Comparison of ENCODE assay signal across 23 cellular contexts in the genomic region with DNA sequence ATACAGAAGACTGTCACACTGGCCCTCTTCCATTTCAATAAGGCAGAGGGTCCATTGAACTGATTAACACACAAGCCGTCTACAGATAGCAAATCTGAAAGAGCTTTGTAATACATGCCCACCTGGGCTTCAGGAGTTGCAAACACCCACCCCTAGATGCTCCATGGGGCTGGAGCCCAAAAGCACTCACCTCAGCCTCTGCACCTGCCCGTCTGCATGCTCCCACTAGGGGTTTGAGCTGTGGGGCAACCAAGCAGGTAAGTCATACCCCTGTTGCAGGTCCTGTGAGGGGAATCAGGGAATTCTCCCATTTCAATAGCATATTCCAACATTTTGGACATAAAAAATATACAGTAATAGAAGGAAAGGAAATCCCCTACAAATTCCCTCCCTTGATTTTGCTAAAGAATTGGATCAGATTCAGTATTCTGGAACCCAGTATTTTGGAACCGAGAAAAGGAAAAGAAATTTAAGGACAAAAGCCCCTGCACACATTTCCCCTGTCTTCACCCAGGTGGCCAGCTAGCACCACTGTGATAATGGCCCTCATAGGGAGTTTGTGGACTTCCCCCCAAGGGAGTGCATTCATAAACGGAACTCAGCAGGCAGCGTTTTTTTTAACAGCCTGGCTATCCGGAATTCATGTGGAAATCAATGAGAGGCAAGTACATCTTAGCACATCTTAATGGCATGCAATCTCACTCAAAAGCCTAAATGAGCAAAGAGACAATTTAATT.
DNase-seq lines count a peak whose midpoint lies in the region; ATAC-seq and TF ChIP-seq lines count a peak whose summit lies in the region.
"Had no signal": no experiment of that assay in that cellular context is flagged by ENCODE, and none has a peak within 500 bp of the region (broad histone marks: within the 10 kb centered on the region; RNA-seq: fewer than 3 reads in every experiment).

No MANE protein-coding gene starts in this region.

- no peaks in the 10 kb centered on the region for H3K79me1 ChIP-seq in neuronal stem cell (ENCODE audit: low read depth, low read length)

- H3K27me3 Mint-ChIP-seq in endodermal cell (ENCODE audit: insufficient read depth) = no peaks in the 10 kb centered on the region
- H3K27me3 Mint-ChIP-seq: activated naive CD8-positive, alpha-beta T cell treated with anti-CD3 and anti-CD28 coated beads, Interleukin-2, amount 50 U/mL, for 24 hours; CD4-positive, alpha-beta memory T cell; natural killer cell treated with Interleukin-12 subunit alpha and Interleukin-12 subunit beta and Interleukin-15 and Interleukin-18, amount 100 ng/mL, for 72 hours had no signal

- peaks cover 0 to 11% (median 8%) of the 10 kb centered on the region in 10 experiments; a peak in 13 of 20 replicates for H3K4me1 ChIP-seq in BLaER1 treated with 17β-estradiol and CSF1 and Interleukin-3, amounts not matched to agents 10 nM and 100 nM
- peaks cover 3% of the 10 kb centered on the region for H3K4me1 ChIP-seq in endodermal cell (ENCODE audit: control insufficient read depth, insufficient read depth, low read length)
- peaks cover 0 to 7% of the 10 kb centered on the region in 2 donors for H3K4me1 ChIP-seq in neuronal stem cell (ENCODE audit: control insufficient read depth in 2 of 2, insufficient read depth in 1 of 2, low read depth in 1 of 2, low read length in 2 of 2)
- H3K4me1 ChIP-seq: heart left ventricle, left lung had no signal

- H2BK120ac ChIP-seq in neuronal stem cell (ENCODE audit: low read depth, low read length) = no peak overlapping the region

- no peak overlapping the region for H4K91ac ChIP-seq in neuronal stem cell (ENCODE audit: low read depth, low read length, poor library complexity)

- peaks cover 0 to 11% (median 0%) of the 10 kb centered on the region in 11 experiments; a peak in 8 of 22 replicates for H3K9me3 ChIP-seq in BLaER1 treated with 17β-estradiol and CSF1 and Interleukin-3, amounts not matched to agents 10 nM and 100 nM (replicated peaks in 1 of 11)
- H3K9me3 ChIP-seq in endodermal cell (ENCODE audit: control insufficient read depth, low read length) = peaks cover 10% of the 10 kb centered on the region
- no peaks in the 10 kb centered on the region for H3K9me3 ChIP-seq in neuronal stem cell (replicated peaks in 1 of 2; ENCODE audit: control insufficient read depth in 2 of 2, insufficient read depth in 1 of 2, low read depth in 1 of 2, low read length in 2 of 2)
- H3K9me3 ChIP-seq: heart left ventricle had no signal

- H3K4ac ChIP-seq in neuronal stem cell (ENCODE audit: low read length) = no peak overlapping the region

- no peak overlapping the region for H3K14ac ChIP-seq in neuronal stem cell (ENCODE audit: low read length)

- H3K9ac ChIP-seq in BLaER1 treated with 17β-estradiol and CSF1 and Interleukin-3, amounts not matched to agents 10 nM and 100 nM = no peak overlapping the region
- no peak overlapping the region for H3K9ac ChIP-seq in endodermal cell (ENCODE audit: extremely low read depth, low read length, poor library complexity, severe bottlenecking)
- H3K9ac ChIP-seq in neuronal stem cell (ENCODE audit: low read depth, low read length, poor library complexity) = no peak overlapping the region

- DNase-seq in NCI-H2081 treated with DMSO at 0.1 percent for 48 hours (lab: John Stamatoyannopoulos, UW) (peak; percentile 7), endodermal cell (no peak), neuronal stem cell (ENCODE audit: low spot score) (no peak), DMS53 treated with DMSO at 0.1 percent for 48 hours (lab: John Stamatoyannopoulos, UW; ENCODE audit: unreplicated experiment) (no peak), NCI-H510A treated with DMSO at 0.1 percent for 48 hours (lab: John Stamatoyannopoulos, UW) (no peak), NAMALWA (ENCODE audit: low spot score) (no peak)
- DNase-seq: activated CD4-positive, alpha-beta T cell treated with anti-CD3 and anti-CD28 coated beads for 1 hour; activated CD8-positive, alpha-beta T cell treated with anti-CD3 and anti-CD28 coated beads, Interleukin-2, amount 10 ng/mL, durations not matched to agents 7 days and 5 days; activated gamma-delta T cell; activated naive CD8-positive, alpha-beta T cell treated with anti-CD3 and anti-CD28 coated beads, Interleukin-2, amount 50 U/mL, for 24 hours; CD4-positive, alpha-beta memory T cell; GDM1; heart left ventricle; Karpas-422; left lung; NCI-H1092 treated with DMSO at 0.1 percent for 48 hours; NCI-H2107 had no signal

- H3K27ac Mint-ChIP-seq in endodermal cell = no peak overlapping the region
- H3K27ac Mint-ChIP-seq: activated CD8-positive, alpha-beta T cell treated with anti-CD3 and anti-CD28 coated beads, Interleukin-2, amount 10 ng/mL, durations not matched to agents 7 days and 5 days; activated naive CD8-positive, alpha-beta T cell treated with anti-CD3 and anti-CD28 coated beads, Interleukin-2, amount 50 U/mL, for 24 hours; CD4-positive, alpha-beta memory T cell; HFFc6; natural killer cell treated with Interleukin-12 subunit alpha and Interleukin-12 subunit beta and Interleukin-15 and Interleukin-18, amount 100 ng/mL, for 72 hours had no signal

- no peaks in the 10 kb centered on the region for H3K36me3 ChIP-seq in BLaER1 treated with 17β-estradiol and CSF1 and Interleukin-3, amounts not matched to agents 10 nM and 100 nM
- no peaks in the 10 kb centered on the region for H3K36me3 ChIP-seq in endodermal cell (ENCODE audit: control insufficient read depth, insufficient read depth, low read length)
- H3K36me3 ChIP-seq in neuronal stem cell (replicated peaks in 1 of 2; ENCODE audit: control insufficient read depth in 2 of 2, insufficient read depth in 2 of 2, low read length in 2 of 2) = no peaks in the 10 kb centered on the region
- H3K36me3 ChIP-seq: cardiac muscle cell, heart left ventricle, left lung had no signal

- H3K18ac ChIP-seq in neuronal stem cell (ENCODE audit: low read length) = no peak overlapping the region

- peaks cover 3% of the 10 kb centered on the region for H3K9me3 Mint-ChIP-seq in endodermal cell
- H3K9me3 Mint-ChIP-seq: HFFc6; natural killer cell treated with Interleukin-12 subunit alpha and Interleukin-12 subunit beta and Interleukin-15 and Interleukin-18, amount 100 ng/mL, for 72 hours had no signal

- WGBS in endodermal cell (ENCODE audit: insufficient coverage in 1 of 2, insufficient read length in 1 of 2), 2 experiments = 53 to 54% methylated on average over 4 to 6 of the region's 6 CpGs
- no CpG with 5 or more reads among the region's 6 CpGs for WGBS in neuronal stem cell (ENCODE audit: extremely low coverage in 2 of 2, insufficient read length in 2 of 2, insufficient replicate concordance in 1 of 2), 2 donors

- no peak for ATAC-seq in HG03571 (IDR thresholded peaks at IDR 0.05; ENCODE audit: unreplicated experiment)
- ATAC-seq: activated CD8-positive, alpha-beta T cell treated with anti-CD3 and anti-CD28 coated beads, Interleukin-2, amount 10 ng/mL, durations not matched to agents 7 days and 5 days; activated naive CD8-positive, alpha-beta T cell treated with anti-CD3 and anti-CD28 coated beads, Interleukin-2, amount 50 U/mL, for 24 hours; natural killer cell treated with Interleukin-12 subunit alpha and Interleukin-12 subunit beta and Interleukin-15 and Interleukin-18, amount 100 ng/mL, for 72 hours; Right ventricle myocardium inferior had no signal

- no peak overlapping the region for H3K27ac ChIP-seq in BLaER1 treated with 17β-estradiol and CSF1 and Interleukin-3, amounts not matched to agents 10 nM and 100 nM
- H3K27ac ChIP-seq in endodermal cell (ENCODE audit: low read depth, low read length) = no peak overlapping the region
- no peak overlapping the region for H3K27ac ChIP-seq in neuronal stem cell (replicated peaks; ENCODE audit: low read length)
- H3K27ac ChIP-seq: cardiac muscle cell, heart left ventricle, left lung had no signal

- H2BK12ac ChIP-seq in neuronal stem cell (ENCODE audit: low read length) = no peak overlapping the region

- no peaks in the 10 kb centered on the region for H3K36me3 Mint-ChIP-seq in endodermal cell (ENCODE audit: low read depth)
- H3K36me3 Mint-ChIP-seq: CD4-positive, alpha-beta memory T cell; natural killer cell treated with Interleukin-12 subunit alpha and Interleukin-12 subunit beta and Interleukin-15 and Interleukin-18, amount 100 ng/mL, for 72 hours had no signal

- H2AK5ac ChIP-seq in neuronal stem cell (ENCODE audit: low read depth, low read length) = peak overlapping the region; percentile 19

- H3K27me3 ChIP-seq in BLaER1 treated with 17β-estradiol and CSF1 and Interleukin-3, amounts not matched to agents 10 nM and 100 nM = no peaks in the 10 kb centered on the region
- H3K27me3 ChIP-seq in endodermal cell (ENCODE audit: control insufficient read depth, insufficient read depth, low read length, poor library complexity, severe bottlenecking) (no peaks in the 10 kb centered on the region), neuronal stem cell (ENCODE audit: control insufficient read depth in 3 of 3, insufficient read depth in 3 of 3, low read depth in 1 of 3, low read length in 3 of 3) (no peaks in the 10 kb centered on the region)
- H3K27me3 ChIP-seq: cardiac muscle cell, heart left ventricle, left lung had no signal

- TF ChIP-seq CTCF in endodermal cell (conservative IDR thresholded peaks at IDR 0.05) = peak; percentile 28

- no peak overlapping the region for H3K4me3 ChIP-seq in BLaER1 treated with 17β-estradiol and CSF1 and Interleukin-3, amounts not matched to agents 10 nM and 100 nM
- H3K4me3 ChIP-seq in endodermal cell (ENCODE audit: low read length) = no peak overlapping the region
- H3K4me3 ChIP-seq in neuronal stem cell (ENCODE audit: low read length in 2 of 2) = no peak overlapping the region
- H3K4me3 ChIP-seq: cardiac muscle cell, heart left ventricle, left lung had no signal

- H2BK15ac ChIP-seq in neuronal stem cell (ENCODE audit: low read length) = no peak overlapping the region

- H3K4me3 Mint-ChIP-seq in endodermal cell = no peak overlapping the region
- H3K4me3 Mint-ChIP-seq: activated CD8-positive, alpha-beta T cell treated with anti-CD3 and anti-CD28 coated beads, Interleukin-2, amount 10 ng/mL, durations not matched to agents 7 days and 5 days; activated naive CD8-positive, alpha-beta T cell treated with anti-CD3 and anti-CD28 coated beads, Interleukin-2, amount 50 U/mL, for 24 hours; CD4-positive, alpha-beta memory T cell; HFFc6; natural killer cell treated with Interleukin-12 subunit alpha and Interleukin-12 subunit beta and Interleukin-15 and Interleukin-18, amount 100 ng/mL, for 72 hours had no signal

- H2AFZ ChIP-seq in neuronal stem cell (ENCODE audit: low read length) = no peak overlapping the region

- no peak overlapping the region for H4K8ac ChIP-seq in neuronal stem cell (ENCODE audit: low read depth, low read length)

- no peak overlapping the region for H2BK5ac ChIP-seq in neuronal stem cell (ENCODE audit: low read length)

- peak overlapping the region in 7 of 11 experiments; percentile 26 to 57 (median 52); a peak in 11 of 22 replicates for H3K4me2 ChIP-seq in BLaER1 treated with 17β-estradiol and CSF1 and Interleukin-3, amounts not matched to agents 10 nM and 100 nM
- H3K4me2 ChIP-seq in neuronal stem cell (ENCODE audit: insufficient read depth, low read length, poor library complexity, severe bottlenecking) = no peak overlapping the region

- no peak overlapping the region for H3K23ac ChIP-seq in neuronal stem cell (ENCODE audit: low read depth, low read length, poor library complexity)

- H3K4me1 Mint-ChIP-seq in endodermal cell = peaks cover 17% of the 10 kb centered on the region
- H3K4me1 Mint-ChIP-seq: activated naive CD8-positive, alpha-beta T cell treated with anti-CD3 and anti-CD28 coated beads, Interleukin-2, amount 50 U/mL, for 24 hours; CD4-positive, alpha-beta memory T cell had no signal

- H4K20me1 ChIP-seq in BLaER1 treated with 17β-estradiol and CSF1 and Interleukin-3, amounts not matched to agents 10 nM and 100 nM = no peaks in the 10 kb centered on the region
